ENCODE assay signal across 13 cellular contexts in the genomic region with DNA sequence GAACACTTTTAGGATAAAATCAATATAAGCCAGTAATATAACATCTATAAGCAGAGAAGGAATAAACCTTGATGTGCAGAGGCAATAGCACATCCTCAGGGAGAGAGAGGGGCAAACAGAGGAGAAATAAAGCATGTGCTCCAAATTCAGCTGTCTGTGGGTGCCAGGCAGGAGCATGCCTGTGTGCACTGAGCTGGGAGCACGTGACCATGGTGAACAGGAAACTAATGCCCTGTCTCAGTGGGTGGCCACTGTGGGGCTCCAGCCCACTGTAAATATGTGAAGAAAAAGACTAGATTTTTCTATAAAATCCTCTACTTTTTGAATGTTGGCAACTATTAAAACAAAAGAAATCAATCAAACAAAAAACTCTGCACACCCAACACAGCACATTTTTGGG. TPM values are rescaled to one million over a fixed set of nuclear protein-coding genes. Genes with fewer than 3 reads are reported as not detected.
DNase-seq lines count a peak whose midpoint lies in the region; ATAC-seq and TF ChIP-seq lines count a peak whose summit lies in the region.
"Had no signal": no experiment of that assay in that cellular context is flagged by ENCODE, and none has a peak within 500 bp of the region (broad histone marks: within the 10 kb centered on the region; RNA-seq: fewer than 3 reads in every experiment).

No MANE protein-coding gene starts in this region.

- H4K91ac ChIP-seq in mesenchymal stem cell (ENCODE audit: low read length): no peak overlapping the region

- H3K4me3 Mint-ChIP-seq in WTC11: no peak overlapping the region
- peak overlapping the region; percentile 70 to 75 for H3K4me3 Mint-ChIP-seq in effector memory CD8-positive, alpha-beta T cell
- H3K4me3 Mint-ChIP-seq in stimulated activated effector memory CD8-positive, alpha-beta T cell treated with anti-CD3 and anti-CD28 coated beads, Interleukin-12 subunit alpha, Interleukin-12 subunit beta, amount 100 ng/mL, for 72 hours: peak overlapping the region; percentile 62

- H3K27ac ChIP-seq in mesenchymal stem cell (ENCODE audit: low read length, poor library complexity, severe bottlenecking): no peak overlapping the region
- H3K27ac ChIP-seq: parathyroid adenoma, suprapubic skin had no signal

- no peak overlapping the region for H3K23ac ChIP-seq in mesenchymal stem cell (ENCODE audit: low read length in 2 of 2)

- H3K4ac ChIP-seq in mesenchymal stem cell (ENCODE audit: low read depth in 1 of 2, low read length in 2 of 2): no peak overlapping the region

- no peak for TF ChIP-seq CTCF in WTC11 (IDR thresholded peaks at IDR 0.05)

- H3K4me1 ChIP-seq in mesenchymal stem cell (ENCODE audit: control insufficient read depth, insufficient read depth, low read depth, low read length): peaks cover 2% of the 10 kb centered on the region
- H3K4me1 ChIP-seq: parathyroid adenoma, suprapubic skin had no signal

- H2BK15ac ChIP-seq in mesenchymal stem cell (ENCODE audit: low read depth, poor library complexity, severe bottlenecking): no peak overlapping the region

- no peak overlapping the region for H2BK12ac ChIP-seq in mesenchymal stem cell (ENCODE audit: low read length in 2 of 2)

- no peak overlapping the region for H2AK5ac ChIP-seq in mesenchymal stem cell (ENCODE audit: low read length, severe bottlenecking)

- no peak overlapping the region for H2BK5ac ChIP-seq in mesenchymal stem cell (ENCODE audit: low read depth, low read length, poor library complexity, severe bottlenecking)

- H3K14ac ChIP-seq in mesenchymal stem cell (ENCODE audit: low read length in 2 of 2): no peak overlapping the region

- H2BK120ac ChIP-seq in mesenchymal stem cell (ENCODE audit: low read depth, low read length): no peak overlapping the region

- H3K27me3 ChIP-seq in mesenchymal stem cell (ENCODE audit: control insufficient read depth in 1 of 2, insufficient read depth in 1 of 2, low read length in 2 of 2): no peaks in the 10 kb centered on the region
- H3K27me3 ChIP-seq: suprapubic skin had no signal

- no peaks in the 10 kb centered on the region for H3K9me3 Mint-ChIP-seq in WTC11
- H3K9me3 Mint-ChIP-seq in effector memory CD8-positive, alpha-beta T cell: no peaks in the 10 kb centered on the region
- H3K9me3 Mint-ChIP-seq in stimulated activated effector memory CD8-positive, alpha-beta T cell treated with anti-CD3 and anti-CD28 coated beads, Interleukin-12 subunit alpha, Interleukin-12 subunit beta, amount 100 ng/mL, for 72 hours: peaks cover 3% of the 10 kb centered on the region

- peaks cover 12% of the 10 kb centered on the region for H3K4me1 Mint-ChIP-seq in WTC11
- peaks cover 47 to 82% of the 10 kb centered on the region in 2 donors for H3K4me1 Mint-ChIP-seq in effector memory CD8-positive, alpha-beta T cell (ENCODE audit: low read depth in 2 of 2)
- H3K4me1 Mint-ChIP-seq in stimulated activated effector memory CD8-positive, alpha-beta T cell treated with anti-CD3 and anti-CD28 coated beads, Interleukin-12 subunit alpha, Interleukin-12 subunit beta, amount 100 ng/mL, for 72 hours: peaks cover 73% of the 10 kb centered on the region

- no peaks in the 10 kb centered on the region for H3K27me3 Mint-ChIP-seq in WTC11 (ENCODE audit: low read depth)
- no peaks in the 10 kb centered on the region for H3K27me3 Mint-ChIP-seq in effector memory CD8-positive, alpha-beta T cell

- no peak overlapping the region for H3K4me2 ChIP-seq in mesenchymal stem cell (ENCODE audit: low read length, poor library complexity, severe bottlenecking)

- H3K36me3 ChIP-seq in mesenchymal stem cell (ENCODE audit: control insufficient read depth in 1 of 2, insufficient read depth in 2 of 2, low read depth in 1 of 2, low read length in 2 of 2): no peaks in the 10 kb centered on the region
- H3K36me3 ChIP-seq: suprapubic skin had no signal

- DNase-seq in activated effector memory CD4-positive, alpha-beta T cell treated with anti-CD3 and anti-CD28 coated beads, Interleukin-2, amount 50 U/mL, for 16 hours: peak; percentile 79
- DNase-seq in activated effector memory CD4-positive, alpha-beta T cell treated with Interleukin-2 at 50 U/mL for 16 hours: no peak
- no peak for DNase-seq in WTC11 (ENCODE audit: low spot score)
- DNase-seq in effector memory CD8-positive, alpha-beta T cell: peak in 1 of 3 experiments; percentile 18
- no peak for DNase-seq in stimulated activated effector memory CD8-positive, alpha-beta T cell treated with anti-CD3 and anti-CD28 coated beads, Interleukin-12 subunit alpha, Interleukin-12 subunit beta, amount 100 ng/mL, for 72 hours (ENCODE audit: low spot score in 2 of 2)
- DNase-seq in mesenchymal stem cell: no peak
- DNase-seq: NCI-H1105 treated with DMSO at 0.1 percent for 48 hours had no signal

- WGBS in mesenchymal stem cell: 67% methylated on average over 1 of the region's 1 CpG

- CTCF ChIA-PET in WTC11 (lab: Charles Lee): interaction anchor here (1.3 kb wide), 1 partner anchor 53 kb away, joined by 3 read pairs; no protein-coding TSS in a partner anchor

- no peak overlapping the region for H3K9ac ChIP-seq in mesenchymal stem cell (ENCODE audit: low read length)
- H3K9ac ChIP-seq: parathyroid adenoma had no signal

- H3K18ac ChIP-seq in mesenchymal stem cell (ENCODE audit: low read depth in 1 of 2, low read length in 2 of 2): no peak overlapping the region

- H3K36me3 Mint-ChIP-seq in WTC11: no peaks in the 10 kb centered on the region
- H3K36me3 Mint-ChIP-seq in effector memory CD8-positive, alpha-beta T cell (ENCODE audit: insufficient read depth): peaks cover 29% of the 10 kb centered on the region
- H3K36me3 Mint-ChIP-seq in stimulated activated effector memory CD8-positive, alpha-beta T cell treated with anti-CD3 and anti-CD28 coated beads, Interleukin-12 subunit alpha, Interleukin-12 subunit beta, amount 100 ng/mL, for 72 hours: peaks cover 21% of the 10 kb centered on the region

- no peak overlapping the region for H3K4me3 ChIP-seq in mesenchymal stem cell (ENCODE audit: insufficient read depth in 1 of 2, low read depth in 1 of 2, low read length in 2 of 2)
- H3K4me3 ChIP-seq: suprapubic skin had no signal

- POLR2A ChIA-PET in WTC11 (lab: Charles Lee): interaction anchor here (1.0 kb wide), 1 partner anchor 261 kb away, joined by 3 read pairs; the partner anchor contains the start of gene DAB2

- H2AFZ ChIP-seq in mesenchymal stem cell (ENCODE audit: low read depth, low read length): no peak overlapping the region
- H2AFZ ChIP-seq: parathyroid adenoma had no signal

- ATAC-seq in WTC11 (no peak; the same call in 1 of the 2 replicates), HG03439 (IDR thresholded peaks at IDR 0.05; ENCODE audit: unreplicated experiment) (no peak), GM19455 (IDR thresholded peaks at IDR 0.05; ENCODE audit: unreplicated experiment) (no peak)
- ATAC-seq in effector memory CD8-positive, alpha-beta T cell (replicated peaks): peak; percentile 64
- peak; percentile 62 for ATAC-seq in stimulated activated effector memory CD8-positive, alpha-beta T cell treated with anti-CD3 and anti-CD28 coated beads, Interleukin-12 subunit alpha, Interleukin-12 subunit beta, amount 100 ng/mL, for 72 hours
- ATAC-seq: left lobe of liver had no signal

- H4K8ac ChIP-seq in mesenchymal stem cell (ENCODE audit: low read length): no peak overlapping the region

- H3K27ac Mint-ChIP-seq in WTC11: no peak overlapping the region
- H3K27ac Mint-ChIP-seq in effector memory CD8-positive, alpha-beta T cell: peak overlapping the region; percentile 89 to 96
- H3K27ac Mint-ChIP-seq in stimulated activated effector memory CD8-positive, alpha-beta T cell treated with anti-CD3 and anti-CD28 coated beads, Interleukin-12 subunit alpha, Interleukin-12 subunit beta, amount 100 ng/mL, for 72 hours: peak overlapping the region; percentile 91

- H3K79me1 ChIP-seq in mesenchymal stem cell (replicated peaks; ENCODE audit: low read length, poor library complexity, severe bottlenecking): no peaks in the 10 kb centered on the region

- no peaks in the 10 kb centered on the region for H3K9me3 ChIP-seq in mesenchymal stem cell (ENCODE audit: control insufficient read depth, low read length)
- H3K9me3 ChIP-seq: suprapubic skin had no signal

TF ChIP-seq in WTC11, 78 proteins besides CTCF, POLR2A, EP300 and RAD21:
- TF ChIP-seq USF1 (CRISPR knock-in tag; IDR thresholded peaks at IDR 0.05) (peak; percentile 33; the same call in 1 of the 2 replicates), EMX1 (CRISPR knock-in tag; IDR thresholded peaks at IDR 0.05) (no peak)
TF ChIP-seq in WTC11: peak in this region for 1.

RNA-seq across cellular contexts. Expression of gene FYB1, which starts 55.3 kb away (rescaled TPM):
- total RNA-seq in WTC11 (2021): 0.27 to 0.71 TPM (median 0.52 TPM) in 3 replicates
- polyA plus RNA-seq in mesenchymal stem cell (2013, experiment 1 of 2): 0.10 TPM
- polyA plus RNA-seq in mesenchymal stem cell (2013, experiment 2 of 2): 0.04 TPM
- total RNA-seq: fibroblast of villous mesenchyme had no signal

Comparison
In these comparisons a context has a peak if more than half of its experiments do, and no peak if none do; other contexts are left out.
1. ATAC-seq: peak in effector memory CD8-positive, alpha-beta T cell (single experiment) and stimulated activated effector memory CD8-positive, alpha-beta T cell treated with anti-CD3 and anti-CD28 coated beads, Interleukin-12 subunit alpha, Interleukin-12 subunit beta, amount 100 ng/mL, for 72 hours (single experiment); none in WTC11 (single experiment), HG03439 (single experiment) and GM19455 (single experiment).